ENCODE assay signal across 8 cellular contexts in the genomic region with DNA sequence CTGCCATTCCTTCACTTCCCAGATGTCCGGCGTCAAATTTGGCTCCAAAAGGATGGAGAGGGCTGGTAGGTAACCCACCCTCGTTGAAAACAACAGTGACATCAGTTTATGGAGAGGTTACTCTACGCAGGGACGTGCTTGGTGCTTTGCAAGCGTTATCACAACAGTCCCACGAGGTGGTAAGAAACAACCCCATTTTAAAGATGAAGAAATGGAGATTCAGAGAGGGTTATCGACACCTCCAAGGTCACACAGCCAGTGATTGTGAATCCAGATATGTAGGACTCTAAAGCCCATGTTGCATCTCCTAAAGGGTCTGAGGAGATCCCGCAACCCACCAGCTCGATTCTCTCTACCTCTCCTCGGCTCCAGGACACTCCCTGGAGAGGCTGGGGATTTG.
DNase-seq lines count a peak whose midpoint lies in the region; ATAC-seq and TF ChIP-seq lines count a peak whose summit lies in the region.

No MANE protein-coding gene starts in this region.

- H4K20me1 ChIP-seq in OCI-LY3 (ENCODE audit: insufficient read depth, low read length) = no peaks in the 10 kb centered on the region

- no peak for TF ChIP-seq CTCF in OCI-LY3 (IDR thresholded peaks at IDR 0.05; ENCODE audit: low read depth, low read length)

- no peaks in the 10 kb centered on the region for H3K9me3 ChIP-seq in OCI-LY3 (ENCODE audit: insufficient read depth, low read length)

- peak overlapping the region; percentile 94 to 96 for H3K4me3 Mint-ChIP-seq in effector memory CD8-positive, alpha-beta T cell

- peak overlapping the region; percentile 62 for H3K9ac ChIP-seq in OCI-LY3 (ENCODE audit: low read length)
- no peak overlapping the region for H3K9ac ChIP-seq in rectal smooth muscle tissue (ENCODE audit: low read length)

- H3K4me1 ChIP-seq in OCI-LY3 (ENCODE audit: low read length) = peaks cover 20% of the 10 kb centered on the region
- H3K4me1 ChIP-seq in rectal smooth muscle tissue (ENCODE audit: control insufficient read depth, insufficient read depth, low read length) = peaks cover 4% of the 10 kb centered on the region

- no peaks in the 10 kb centered on the region for H3K36me3 ChIP-seq in OCI-LY3 (replicated peaks; ENCODE audit: low read depth, low read length)
- no peaks in the 10 kb centered on the region for H3K36me3 ChIP-seq in rectal smooth muscle tissue (ENCODE audit: control insufficient read depth, insufficient read depth, low read length)

- H3K27me3 Mint-ChIP-seq in effector memory CD8-positive, alpha-beta T cell = no peaks in the 10 kb centered on the region

- H3K36me3 Mint-ChIP-seq in effector memory CD8-positive, alpha-beta T cell (ENCODE audit: insufficient read depth) = peaks cover 10% of the 10 kb centered on the region

- peak overlapping the region; percentile 97 for H3K4me2 ChIP-seq in OCI-LY3 (ENCODE audit: low read length)

- no peaks in the 10 kb centered on the region for H3K9me3 Mint-ChIP-seq in effector memory CD8-positive, alpha-beta T cell

- DNase-seq in NCI-H1417 (lab: John Stamatoyannopoulos, UW) (peak in 2 of 3 experiments; percentile 35 to 62), NCI-H1417 treated with DMSO at 0.1 percent for 48 hours (lab: John Stamatoyannopoulos, UW) (no peak), DMS79 treated with DMSO at 0.1 percent for 48 hours (lab: John Stamatoyannopoulos, UW) (no peak), NCI-H446 (lab: John Stamatoyannopoulos, UW) (no peak)
- DNase-seq in effector memory CD8-positive, alpha-beta T cell = no peak

- H2AFZ ChIP-seq in OCI-LY3 (ENCODE audit: low read depth, low read length) = peak overlapping the region; percentile 87

- H3K27ac ChIP-seq in OCI-LY3 (ENCODE audit: low read length) (0 out of 2 replicates have a peak overlapping the region, but pooled peaks have one; percentile 22), rectal smooth muscle tissue (ENCODE audit: low read depth, low read length) (no peak overlapping the region)

- peak overlapping the region; percentile 83 for H3K4me3 ChIP-seq in OCI-LY3 (ENCODE audit: low read length)
- peak overlapping the region; percentile 40 for H3K4me3 ChIP-seq in rectal smooth muscle tissue (ENCODE audit: low read length)

- peak overlapping the region; percentile 92 to 94 for H3K27ac Mint-ChIP-seq in effector memory CD8-positive, alpha-beta T cell

- peak; percentile 26 for ATAC-seq in effector memory CD8-positive, alpha-beta T cell (replicated peaks)
- no peak for ATAC-seq in HG02798 (IDR thresholded peaks at IDR 0.05; ENCODE audit: poor library complexity, unreplicated experiment)

- H3K4me1 Mint-ChIP-seq in effector memory CD8-positive, alpha-beta T cell (ENCODE audit: low read depth in 2 of 2) = peaks cover 22 to 38% of the 10 kb centered on the region in 2 donors

- H3K27me3 ChIP-seq in OCI-LY3 (ENCODE audit: low read depth, low read length) = peaks cover 27% of the 10 kb centered on the region
- H3K27me3 ChIP-seq in rectal smooth muscle tissue (ENCODE audit: control insufficient read depth, insufficient read depth, low read length) = peaks cover 13% of the 10 kb centered on the region

- H3K79me2 ChIP-seq in OCI-LY3 (ENCODE audit: low read length) = no peaks in the 10 kb centered on the region

Comparison
In these comparisons a context has a peak if more than half of its experiments do, and no peak if none do; other contexts are left out.
1. DNase-seq: peak in NCI-H1417 (2 of 3); none in NCI-H1417 treated with DMSO at 0.1 percent for 48 hours (single experiment), effector memory CD8-positive, alpha-beta T cell (0 of 3), DMS79 treated with DMSO at 0.1 percent for 48 hours (single experiment) and NCI-H446 (0 of 2).